Comparison of ENCODE assay signal across 1 cellular context in genomic region chr2:24815171-24815570, GRCh38.
TF ChIP-seq lines count a peak whose summit lies in the region.

No MANE protein-coding gene starts in this region.

TF ChIP-seq in IMR-90, 13 proteins besides CTCF, POLR2A, EP300 and RAD21:
- TF ChIP-seq NFE2L2 (IDR thresholded peaks at IDR 0.05; ENCODE audit: low read depth, low read length) (no peak), RFX5 (IDR thresholded peaks at IDR 0.05; ENCODE audit: low read depth, low read length) (no peak), FOS (IDR thresholded peaks at IDR 0.05; ENCODE audit: low read depth, low read length) (no peak), CEBPB (IDR thresholded peaks at IDR 0.05; ENCODE audit: low read depth, low read length) (no peak), CHD1 (IDR thresholded peaks at IDR 0.05; ENCODE audit: low read depth, low read length) (no peak), BHLHE40 (IDR thresholded peaks at IDR 0.05; ENCODE audit: low read depth, low read length) (no peak), MAZ (IDR thresholded peaks at IDR 0.05; ENCODE audit: borderline replicate concordance, low read depth, low read length) (no peak), MXI1 (IDR thresholded peaks at IDR 0.05; ENCODE audit: borderline replicate concordance, low read depth, low read length) (no peak), SMC3 (IDR thresholded peaks at IDR 0.05; ENCODE audit: low read depth, low read length) (no peak), MAFK (IDR thresholded peaks at IDR 0.05; ENCODE audit: low read depth, low read length) (no peak), RCOR1 (IDR thresholded peaks at IDR 0.05; ENCODE audit: insufficient replicate concordance, low read length) (no peak)
- TF ChIP-seq, protein P1, sequence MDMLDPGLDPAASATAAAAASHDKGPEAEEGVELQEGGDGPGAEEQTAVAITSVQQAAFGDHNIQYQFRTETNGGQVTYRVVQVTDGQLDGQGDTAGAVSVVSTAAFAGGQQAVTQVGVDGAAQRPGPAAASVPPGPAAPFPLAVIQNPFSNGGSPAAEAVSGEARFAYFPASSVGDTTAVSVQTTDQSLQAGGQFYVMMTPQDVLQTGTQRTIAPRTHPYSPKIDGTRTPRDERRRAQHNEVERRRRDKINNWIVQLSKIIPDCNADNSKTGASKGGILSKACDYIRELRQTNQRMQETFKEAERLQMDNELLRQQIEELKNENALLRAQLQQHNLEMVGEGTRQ (IDR thresholded peaks at IDR 0.05; ENCODE audit: low read depth, low read length): no peak
- TF ChIP-seq, protein P2, sequence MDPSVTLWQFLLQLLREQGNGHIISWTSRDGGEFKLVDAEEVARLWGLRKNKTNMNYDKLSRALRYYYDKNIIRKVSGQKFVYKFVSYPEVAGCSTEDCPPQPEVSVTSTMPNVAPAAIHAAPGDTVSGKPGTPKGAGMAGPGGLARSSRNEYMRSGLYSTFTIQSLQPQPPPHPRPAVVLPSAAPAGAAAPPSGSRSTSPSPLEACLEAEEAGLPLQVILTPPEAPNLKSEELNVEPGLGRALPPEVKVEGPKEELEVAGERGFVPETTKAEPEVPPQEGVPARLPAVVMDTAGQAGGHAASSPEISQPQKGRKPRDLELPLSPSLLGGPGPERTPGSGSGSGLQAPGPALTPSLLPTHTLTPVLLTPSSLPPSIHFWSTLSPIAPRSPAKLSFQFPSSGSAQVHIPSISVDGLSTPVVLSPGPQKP (IDR thresholded peaks at IDR 0.05; ENCODE audit: borderline replicate concordance, low read depth, low read length): no peak
